ENCODE assay signal across 29 cellular contexts in the genomic region with DNA sequence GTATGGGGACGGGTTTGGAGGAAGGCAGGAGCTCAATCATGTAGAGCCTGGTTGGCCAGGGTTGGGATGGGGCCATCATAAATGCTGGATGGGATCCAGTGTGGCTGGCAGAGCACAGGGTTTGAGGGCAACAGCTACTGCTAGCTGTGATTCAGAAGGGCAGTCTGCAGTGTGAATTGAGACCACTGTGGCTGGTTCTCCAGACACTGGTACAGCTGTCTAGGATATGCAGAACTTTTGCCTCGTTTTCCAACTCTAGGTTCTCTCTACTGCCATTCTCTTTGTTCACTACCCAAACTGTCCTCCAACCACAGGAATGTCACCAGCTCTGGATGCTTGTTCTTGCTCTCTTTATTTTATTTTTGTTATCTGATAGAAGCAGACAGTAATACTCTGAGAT.
"Had no signal": no experiment of that assay in that cellular context is flagged by ENCODE, and none has a peak within 500 bp of the region (broad histone marks: within the 10 kb centered on the region; RNA-seq: fewer than 3 reads in every experiment).

No MANE protein-coding gene starts in this region.

- H3K36me3 ChIP-seq: adrenal gland, Peyer's patch, WERI-Rb-1 had no signal

- FAIRE-seq: astrocyte, bronchial epithelial cell had no signal

- H3K27ac ChIP-seq: adrenal gland, KMS-11, Peyer's patch, RWPE1, SK-N-MC, WERI-Rb-1 had no signal

- ATAC-seq: activated CD8-positive, alpha-beta T cell treated with anti-CD3 and anti-CD28 coated beads, Interleukin-2, amount 10 ng/mL, durations not matched to agents 7 days and 5 days; activated naive CD4-positive, alpha-beta T cell treated with anti-CD3 and anti-CD28 coated beads, Interleukin-2, amount 50 U/mL, for 72 hours; PC-3 had no signal

- H3K4me3 ChIP-seq: adrenal gland, Peyer's patch, SK-N-MC had no signal

- H3K9ac ChIP-seq: KMS-11 had no signal

- DNase-seq: activated CD4-positive, alpha-beta T cell treated with anti-CD3 and anti-CD28 coated beads, Interleukin-2, amount 50 U/mL, for 48 hours; activated CD8-positive, alpha-beta T cell treated with anti-CD3 and anti-CD28 coated beads, Interleukin-2, amount 10 ng/mL, durations not matched to agents 7 days and 5 days; activated gamma-delta T cell; activated naive CD4-positive, alpha-beta T cell treated with anti-CD3 and anti-CD28 coated beads for 36 hours; activated T-cell treated with anti-CD3 and anti-CD28 coated beads, Interleukin-2, amount 50 U/mL, for 24 hours; adrenal gland; caudate nucleus; cerebellar nuclear complex; MM.1S; MV-4-11; NCI-H1092 treated with DMSO at 0.1 percent for 48 hours; NCI-H1417; NCI-H146; NCI-H187; NCI-H2029 treated with DMSO at 0.1 percent for 48 hours; NCI-H345; NCI-H524 treated with DMSO at 0.1 percent for 48 hours; NK-92 treated with Interleukin-12 subunit alpha and Interleukin-12 subunit beta, amount 100 ng/mL, for 24 hours; PC-3; Peyer's patch; Right ventricle myocardium superior; T1000; WERI-Rb-1 had no signal

- H3K4me2 ChIP-seq: KMS-11 had no signal

- H3K9me3 ChIP-seq: adrenal gland, Peyer's patch had no signal

- H3K27me3 ChIP-seq: adrenal gland, Peyer's patch had no signal
